In the genomic region with DNA sequence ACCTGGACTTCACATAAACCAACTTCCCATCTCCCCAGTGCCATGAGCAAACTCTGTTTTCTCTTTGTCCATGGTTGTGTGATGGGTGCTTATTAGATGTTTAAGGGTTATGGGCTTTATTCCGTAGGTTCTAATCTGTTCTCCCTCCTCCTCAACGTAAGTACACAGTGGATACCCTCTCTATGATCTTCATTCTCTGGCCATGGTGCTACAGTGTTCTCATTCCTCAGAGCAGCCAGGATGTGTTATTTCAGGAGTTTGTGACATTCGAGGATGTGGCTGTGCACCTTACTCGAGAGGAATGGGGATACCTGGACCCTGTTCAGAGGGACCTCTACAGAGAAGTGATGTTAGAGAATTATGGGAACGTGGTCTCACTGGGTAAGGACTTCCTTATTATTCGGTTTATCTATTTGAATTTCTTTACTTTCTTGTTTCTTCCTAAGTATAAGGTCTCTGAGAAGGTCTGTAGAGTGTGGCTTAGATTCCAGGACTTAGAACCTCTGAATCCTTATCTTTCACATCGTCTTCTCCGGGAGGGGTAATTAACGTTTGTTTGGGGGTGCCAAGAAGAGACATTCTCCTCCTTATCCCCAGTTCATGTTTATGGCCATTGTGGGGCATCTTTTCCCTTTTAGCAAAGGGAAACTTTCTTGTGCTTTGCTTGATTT, we compare ENCODE assay signal across 1 cellular context.
TF ChIP-seq lines count a peak whose summit lies in the region.

No MANE protein-coding gene starts in this region.

TF ChIP-seq in GM12878, 131 proteins besides CTCF, POLR2A, EP300 and RAD21:
- TF ChIP-seq NFIC (IDR thresholded peaks at IDR 0.05; ENCODE audit: low read depth, low read length) (no peak), KAT2A (conservative IDR thresholded peaks at IDR 0.05; ENCODE audit: control insufficient read depth, low read depth, low read length) (no peak), WRNIP1 (IDR thresholded peaks at IDR 0.05; ENCODE audit: borderline replicate concordance, low read depth, low read length) (no peak), CHD2 (IDR thresholded peaks at IDR 0.05; ENCODE audit: borderline replicate concordance, low read depth, low read length) (no peak)
- TF ChIP-seq, protein P1, sequence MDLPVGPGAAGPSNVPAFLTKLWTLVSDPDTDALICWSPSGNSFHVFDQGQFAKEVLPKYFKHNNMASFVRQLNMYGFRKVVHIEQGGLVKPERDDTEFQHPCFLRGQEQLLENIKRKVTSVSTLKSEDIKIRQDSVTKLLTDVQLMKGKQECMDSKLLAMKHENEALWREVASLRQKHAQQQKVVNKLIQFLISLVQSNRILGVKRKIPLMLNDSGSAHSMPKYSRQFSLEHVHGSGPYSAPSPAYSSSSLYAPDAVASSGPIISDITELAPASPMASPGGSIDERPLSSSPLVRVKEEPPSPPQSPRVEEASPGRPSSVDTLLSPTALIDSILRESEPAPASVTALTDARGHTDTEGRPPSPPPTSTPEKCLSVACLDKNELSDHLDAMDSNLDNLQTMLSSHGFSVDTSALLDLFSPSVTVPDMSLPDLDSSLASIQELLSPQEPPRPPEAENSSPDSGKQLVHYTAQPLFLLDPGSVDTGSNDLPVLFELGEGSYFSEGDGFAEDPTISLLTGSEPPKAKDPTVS (IDR thresholded peaks at IDR 0.05; ENCODE audit: low read depth, low read length): no peak
- TF ChIP-seq, protein P2, sequence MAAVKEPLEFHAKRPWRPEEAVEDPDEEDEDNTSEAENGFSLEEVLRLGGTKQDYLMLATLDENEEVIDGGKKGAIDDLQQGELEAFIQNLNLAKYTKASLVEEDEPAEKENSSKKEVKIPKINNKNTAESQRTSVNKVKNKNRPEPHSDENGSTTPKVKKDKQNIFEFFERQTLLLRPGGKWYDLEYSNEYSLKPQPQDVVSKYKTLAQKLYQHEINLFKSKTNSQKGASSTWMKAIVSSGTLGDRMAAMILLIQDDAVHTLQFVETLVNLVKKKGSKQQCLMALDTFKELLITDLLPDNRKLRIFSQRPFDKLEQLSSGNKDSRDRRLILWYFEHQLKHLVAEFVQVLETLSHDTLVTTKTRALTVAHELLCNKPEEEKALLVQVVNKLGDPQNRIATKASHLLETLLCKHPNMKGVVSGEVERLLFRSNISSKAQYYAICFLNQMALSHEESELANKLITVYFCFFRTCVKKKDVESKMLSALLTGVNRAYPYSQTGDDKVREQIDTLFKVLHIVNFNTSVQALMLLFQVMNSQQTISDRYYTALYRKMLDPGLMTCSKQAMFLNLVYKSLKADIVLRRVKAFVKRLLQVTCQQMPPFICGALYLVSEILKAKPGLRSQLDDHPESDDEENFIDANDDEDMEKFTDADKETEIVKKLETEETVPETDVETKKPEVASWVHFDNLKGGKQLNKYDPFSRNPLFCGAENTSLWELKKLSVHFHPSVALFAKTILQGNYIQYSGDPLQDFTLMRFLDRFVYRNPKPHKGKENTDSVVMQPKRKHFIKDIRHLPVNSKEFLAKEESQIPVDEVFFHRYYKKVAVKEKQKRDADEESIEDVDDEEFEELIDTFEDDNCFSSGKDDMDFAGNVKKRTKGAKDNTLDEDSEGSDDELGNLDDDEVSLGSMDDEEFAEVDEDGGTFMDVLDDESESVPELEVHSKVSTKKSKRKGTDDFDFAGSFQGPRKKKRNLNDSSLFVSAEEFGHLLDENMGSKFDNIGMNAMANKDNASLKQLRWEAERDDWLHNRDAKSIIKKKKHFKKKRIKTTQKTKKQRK (IDR thresholded peaks at IDR 0.05; ENCODE audit: low read depth, low read length): no peak
TF ChIP-seq in GM12878: peak in this region for 0.
